Comparison of ENCODE assay signal across 1 cellular context in the genomic region with DNA sequence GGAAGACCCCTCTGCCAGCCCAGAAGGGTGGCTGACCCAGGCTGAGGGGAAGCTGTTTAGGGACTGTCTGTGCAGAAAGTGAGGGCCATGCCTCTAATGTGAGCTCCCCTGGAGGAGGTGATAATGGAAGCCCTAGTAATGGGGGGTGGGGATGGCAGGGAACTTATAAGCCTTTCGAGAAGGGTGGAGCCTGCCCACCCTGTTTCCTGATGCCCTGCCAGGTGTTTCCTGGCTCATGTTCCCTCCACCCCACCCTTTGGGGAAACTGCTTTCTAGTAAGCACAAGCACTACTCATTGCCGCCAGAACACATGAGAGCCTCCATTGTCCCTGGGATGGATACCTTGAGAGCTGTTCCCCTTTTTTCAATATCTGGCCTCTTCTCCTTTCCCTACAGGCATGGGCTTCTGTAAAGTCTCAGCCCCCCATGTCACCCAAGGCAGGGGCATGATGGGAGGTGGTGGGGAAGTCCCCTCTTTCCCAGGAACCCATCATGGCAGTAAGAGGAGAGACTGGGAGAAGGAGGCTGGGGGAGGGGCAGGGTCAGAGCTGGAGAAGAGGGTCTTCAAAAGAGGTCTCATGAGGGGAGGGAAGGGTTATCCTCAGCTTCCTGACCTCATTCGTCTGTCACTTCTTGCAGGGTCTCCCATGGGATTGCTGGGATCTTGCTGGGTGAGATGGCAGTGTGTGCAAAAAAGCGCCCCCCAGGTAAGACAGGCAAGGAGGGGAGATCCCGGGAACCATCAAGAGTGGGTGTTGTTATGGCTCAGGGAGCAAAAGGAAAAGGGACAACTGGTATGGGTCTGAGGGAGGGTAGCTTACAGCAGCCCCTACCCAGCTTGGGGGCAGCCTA.
TF ChIP-seq lines count a peak whose summit lies in the region.

No MANE protein-coding gene starts in this region.

TF ChIP-seq in HEK293, 187 proteins besides CTCF, POLR2A, EP300 and RAD21 (continued from another document):
- TF ChIP-seq, protein P1, sequence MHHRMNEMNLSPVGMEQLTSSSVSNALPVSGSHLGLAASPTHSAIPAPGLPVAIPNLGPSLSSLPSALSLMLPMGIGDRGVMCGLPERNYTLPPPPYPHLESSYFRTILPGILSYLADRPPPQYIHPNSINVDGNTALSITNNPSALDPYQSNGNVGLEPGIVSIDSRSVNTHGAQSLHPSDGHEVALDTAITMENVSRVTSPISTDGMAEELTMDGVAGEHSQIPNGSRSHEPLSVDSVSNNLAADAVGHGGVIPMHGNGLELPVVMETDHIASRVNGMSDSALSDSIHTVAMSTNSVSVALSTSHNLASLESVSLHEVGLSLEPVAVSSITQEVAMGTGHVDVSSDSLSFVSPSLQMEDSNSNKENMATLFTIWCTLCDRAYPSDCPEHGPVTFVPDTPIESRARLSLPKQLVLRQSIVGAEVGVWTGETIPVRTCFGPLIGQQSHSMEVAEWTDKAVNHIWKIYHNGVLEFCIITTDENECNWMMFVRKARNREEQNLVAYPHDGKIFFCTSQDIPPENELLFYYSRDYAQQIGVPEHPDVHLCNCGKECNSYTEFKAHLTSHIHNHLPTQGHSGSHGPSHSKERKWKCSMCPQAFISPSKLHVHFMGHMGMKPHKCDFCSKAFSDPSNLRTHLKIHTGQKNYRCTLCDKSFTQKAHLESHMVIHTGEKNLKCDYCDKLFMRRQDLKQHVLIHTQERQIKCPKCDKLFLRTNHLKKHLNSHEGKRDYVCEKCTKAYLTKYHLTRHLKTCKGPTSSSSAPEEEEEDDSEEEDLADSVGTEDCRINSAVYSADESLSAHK (tag by site-specific recombination; IDR thresholded peaks at IDR 0.05), result no peak
- TF ChIP-seq, protein P2, sequence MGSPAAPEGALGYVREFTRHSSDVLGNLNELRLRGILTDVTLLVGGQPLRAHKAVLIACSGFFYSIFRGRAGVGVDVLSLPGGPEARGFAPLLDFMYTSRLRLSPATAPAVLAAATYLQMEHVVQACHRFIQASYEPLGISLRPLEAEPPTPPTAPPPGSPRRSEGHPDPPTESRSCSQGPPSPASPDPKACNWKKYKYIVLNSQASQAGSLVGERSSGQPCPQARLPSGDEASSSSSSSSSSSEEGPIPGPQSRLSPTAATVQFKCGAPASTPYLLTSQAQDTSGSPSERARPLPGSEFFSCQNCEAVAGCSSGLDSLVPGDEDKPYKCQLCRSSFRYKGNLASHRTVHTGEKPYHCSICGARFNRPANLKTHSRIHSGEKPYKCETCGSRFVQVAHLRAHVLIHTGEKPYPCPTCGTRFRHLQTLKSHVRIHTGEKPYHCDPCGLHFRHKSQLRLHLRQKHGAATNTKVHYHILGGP (tag by site-specific recombination; IDR thresholded peaks at IDR 0.05), result 0 out of 2 replicates have a peak, but pooled peaks have one; percentile 24
- TF ChIP-seq IKZF3 (tag by site-specific recombination; IDR thresholded peaks at IDR 0.05), result 0 out of 2 replicates have a peak, but pooled peaks have one; percentile 12
- TF ChIP-seq ZNF76 (tag by site-specific recombination; IDR thresholded peaks at IDR 0.05; ENCODE audit: borderline replicate concordance, low read depth), result peak; percentile 70; the same call in 1 of the 2 replicates
- TF ChIP-seq ZBTB11 (tag by site-specific recombination; conservative IDR thresholded peaks at IDR 0.05; ENCODE audit: low read depth), result no peak
- TF ChIP-seq ZNF335 (tag by site-specific recombination; conservative IDR thresholded peaks at IDR 0.05), result no peak
- TF ChIP-seq ZNF248 (tag by site-specific recombination; IDR thresholded peaks at IDR 0.05), result no peak
- TF ChIP-seq ZNF692 (tag by site-specific recombination; IDR thresholded peaks at IDR 0.05), result no peak
- no peak for TF ChIP-seq ZNF558 (tag by site-specific recombination; IDR thresholded peaks at IDR 0.05)
